In the genomic region with DNA sequence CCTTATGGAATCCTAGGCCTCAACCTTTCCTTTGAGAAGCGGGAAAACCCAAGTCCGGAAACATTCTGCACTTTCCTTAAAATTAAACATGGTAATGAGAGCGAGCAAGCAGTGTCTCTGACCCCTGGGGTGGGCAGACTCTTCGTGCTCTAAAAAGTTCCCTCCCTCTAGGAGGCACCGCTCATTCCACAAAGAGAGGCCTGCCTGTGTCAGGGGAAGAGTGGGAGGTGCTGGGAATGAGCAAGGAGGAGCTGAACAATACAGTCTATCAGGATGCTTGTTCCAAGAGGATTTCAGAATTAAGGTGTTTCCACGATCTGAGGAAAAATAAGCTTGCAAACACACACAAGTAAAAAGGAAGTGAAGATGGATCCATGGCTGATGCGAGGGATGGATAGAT, we compare ENCODE assay signal across 2 cellular contexts.
TF ChIP-seq lines count a peak whose summit lies in the region.

No MANE protein-coding gene starts in this region.

TF ChIP-seq in GM23338, 12 proteins besides CTCF, POLR2A, EP300 and RAD21 (continued from another document and continues in another):
- TF ChIP-seq, protein P1, sequence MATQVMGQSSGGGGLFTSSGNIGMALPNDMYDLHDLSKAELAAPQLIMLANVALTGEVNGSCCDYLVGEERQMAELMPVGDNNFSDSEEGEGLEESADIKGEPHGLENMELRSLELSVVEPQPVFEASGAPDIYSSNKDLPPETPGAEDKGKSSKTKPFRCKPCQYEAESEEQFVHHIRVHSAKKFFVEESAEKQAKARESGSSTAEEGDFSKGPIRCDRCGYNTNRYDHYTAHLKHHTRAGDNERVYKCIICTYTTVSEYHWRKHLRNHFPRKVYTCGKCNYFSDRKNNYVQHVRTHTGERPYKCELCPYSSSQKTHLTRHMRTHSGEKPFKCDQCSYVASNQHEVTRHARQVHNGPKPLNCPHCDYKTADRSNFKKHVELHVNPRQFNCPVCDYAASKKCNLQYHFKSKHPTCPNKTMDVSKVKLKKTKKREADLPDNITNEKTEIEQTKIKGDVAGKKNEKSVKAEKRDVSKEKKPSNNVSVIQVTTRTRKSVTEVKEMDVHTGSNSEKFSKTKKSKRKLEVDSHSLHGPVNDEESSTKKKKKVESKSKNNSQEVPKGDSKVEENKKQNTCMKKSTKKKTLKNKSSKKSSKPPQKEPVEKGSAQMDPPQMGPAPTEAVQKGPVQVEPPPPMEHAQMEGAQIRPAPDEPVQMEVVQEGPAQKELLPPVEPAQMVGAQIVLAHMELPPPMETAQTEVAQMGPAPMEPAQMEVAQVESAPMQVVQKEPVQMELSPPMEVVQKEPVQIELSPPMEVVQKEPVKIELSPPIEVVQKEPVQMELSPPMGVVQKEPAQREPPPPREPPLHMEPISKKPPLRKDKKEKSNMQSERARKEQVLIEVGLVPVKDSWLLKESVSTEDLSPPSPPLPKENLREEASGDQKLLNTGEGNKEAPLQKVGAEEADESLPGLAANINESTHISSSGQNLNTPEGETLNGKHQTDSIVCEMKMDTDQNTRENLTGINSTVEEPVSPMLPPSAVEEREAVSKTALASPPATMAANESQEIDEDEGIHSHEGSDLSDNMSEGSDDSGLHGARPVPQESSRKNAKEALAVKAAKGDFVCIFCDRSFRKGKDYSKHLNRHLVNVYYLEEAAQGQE (IDR thresholded peaks at IDR 0.05; ENCODE audit: unreplicated experiment): no peak
- TF ChIP-seq NANOG (IDR thresholded peaks at IDR 0.05; ENCODE audit: borderline replicate concordance) (no peak), STAT1 (IDR thresholded peaks at IDR 0.05; ENCODE audit: unreplicated experiment) (no peak), JUNB (IDR thresholded peaks at IDR 0.05; ENCODE audit: unreplicated experiment) (no peak), EZH2phosphoT487 (IDR thresholded peaks at IDR 0.05; ENCODE audit: unreplicated experiment) (no peak), POLR2AphosphoS5 (IDR thresholded peaks at IDR 0.05; ENCODE audit: low read depth) (no peak), ZNF331 (CRISPR knock-in tag; IDR thresholded peaks at IDR 0.05; ENCODE audit: low read depth) (no peak), CREB1 (CRISPR knock-in tag; IDR thresholded peaks at IDR 0.05; ENCODE audit: low read depth) (no peak), EZH2 (IDR thresholded peaks at IDR 0.05; ENCODE audit: low read depth, unreplicated experiment) (no peak)
- TF ChIP-seq, protein P2, sequence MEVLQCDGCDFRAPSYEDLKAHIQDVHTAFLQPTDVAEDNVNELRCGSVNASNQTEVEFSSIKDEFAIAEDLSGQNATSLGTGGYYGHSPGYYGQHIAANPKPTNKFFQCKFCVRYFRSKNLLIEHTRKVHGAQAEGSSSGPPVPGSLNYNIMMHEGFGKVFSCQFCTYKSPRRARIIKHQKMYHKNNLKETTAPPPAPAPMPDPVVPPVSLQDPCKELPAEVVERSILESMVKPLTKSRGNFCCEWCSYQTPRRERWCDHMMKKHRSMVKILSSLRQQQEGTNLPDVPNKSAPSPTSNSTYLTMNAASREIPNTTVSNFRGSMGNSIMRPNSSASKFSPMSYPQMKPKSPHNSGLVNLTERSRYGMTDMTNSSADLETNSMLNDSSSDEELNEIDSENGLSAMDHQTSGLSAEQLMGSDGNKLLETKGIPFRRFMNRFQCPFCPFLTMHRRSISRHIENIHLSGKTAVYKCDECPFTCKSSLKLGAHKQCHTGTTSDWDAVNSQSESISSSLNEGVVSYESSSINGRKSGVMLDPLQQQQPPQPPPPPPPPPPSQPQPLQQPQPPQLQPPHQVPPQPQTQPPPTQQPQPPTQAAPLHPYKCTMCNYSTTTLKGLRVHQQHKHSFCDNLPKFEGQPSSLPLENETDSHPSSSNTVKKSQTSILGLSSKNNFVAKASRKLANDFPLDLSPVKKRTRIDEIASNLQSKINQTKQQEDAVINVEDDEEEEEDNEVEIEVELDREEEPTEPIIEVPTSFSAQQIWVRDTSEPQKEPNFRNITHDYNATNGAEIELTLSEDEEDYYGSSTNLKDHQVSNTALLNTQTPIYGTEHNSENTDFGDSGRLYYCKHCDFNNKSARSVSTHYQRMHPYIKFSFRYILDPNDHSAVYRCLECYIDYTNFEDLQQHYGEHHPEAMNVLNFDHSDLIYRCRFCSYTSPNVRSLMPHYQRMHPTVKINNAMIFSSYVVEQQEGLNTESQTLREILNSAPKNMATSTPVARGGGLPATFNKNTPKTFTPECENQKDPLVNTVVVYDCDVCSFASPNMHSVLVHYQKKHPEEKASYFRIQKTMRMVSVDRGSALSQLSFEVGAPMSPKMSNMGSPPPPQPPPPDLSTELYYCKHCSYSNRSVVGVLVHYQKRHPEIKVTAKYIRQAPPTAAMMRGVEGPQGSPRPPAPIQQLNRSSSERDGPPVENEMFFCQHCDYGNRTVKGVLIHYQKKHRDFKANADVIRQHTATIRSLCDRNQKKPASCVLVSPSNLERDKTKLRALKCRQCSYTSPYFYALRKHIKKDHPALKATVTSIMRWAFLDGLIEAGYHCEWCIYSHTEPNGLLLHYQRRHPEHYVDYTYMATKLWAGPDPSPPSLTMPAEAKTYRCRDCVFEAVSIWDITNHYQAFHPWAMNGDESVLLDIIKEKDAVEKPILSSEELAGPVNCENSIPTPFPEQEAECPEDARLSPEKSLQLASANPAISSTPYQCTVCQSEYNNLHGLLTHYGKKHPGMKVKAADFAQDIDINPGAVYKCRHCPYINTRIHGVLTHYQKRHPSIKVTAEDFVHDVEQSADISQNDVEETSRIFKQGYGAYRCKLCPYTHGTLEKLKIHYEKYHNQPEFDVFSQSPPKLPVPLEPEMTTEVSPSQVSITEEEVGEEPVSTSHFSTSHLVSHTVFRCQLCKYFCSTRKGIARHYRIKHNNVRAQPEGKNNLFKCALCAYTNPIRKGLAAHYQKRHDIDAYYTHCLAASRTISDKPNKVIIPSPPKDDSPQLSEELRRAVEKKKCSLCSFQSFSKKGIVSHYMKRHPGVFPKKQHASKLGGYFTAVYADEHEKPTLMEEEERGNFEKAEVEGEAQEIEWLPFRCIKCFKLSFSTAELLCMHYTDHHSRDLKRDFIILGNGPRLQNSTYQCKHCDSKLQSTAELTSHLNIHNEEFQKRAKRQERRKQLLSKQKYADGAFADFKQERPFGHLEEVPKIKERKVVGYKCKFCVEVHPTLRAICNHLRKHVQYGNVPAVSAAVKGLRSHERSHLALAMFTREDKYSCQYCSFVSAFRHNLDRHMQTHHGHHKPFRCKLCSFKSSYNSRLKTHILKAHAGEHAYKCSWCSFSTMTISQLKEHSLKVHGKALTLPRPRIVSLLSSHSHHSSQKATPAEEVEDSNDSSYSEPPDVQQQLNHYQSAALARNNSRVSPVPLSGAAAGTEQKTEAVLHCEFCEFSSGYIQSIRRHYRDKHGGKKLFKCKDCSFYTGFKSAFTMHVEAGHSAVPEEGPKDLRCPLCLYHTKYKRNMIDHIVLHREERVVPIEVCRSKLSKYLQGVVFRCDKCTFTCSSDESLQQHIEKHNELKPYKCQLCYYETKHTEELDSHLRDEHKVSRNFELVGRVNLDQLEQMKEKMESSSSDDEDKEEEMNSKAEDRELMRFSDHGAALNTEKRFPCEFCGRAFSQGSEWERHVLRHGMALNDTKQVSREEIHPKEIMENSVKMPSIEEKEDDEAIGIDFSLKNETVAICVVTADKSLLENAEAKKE (CRISPR knock-in tag; IDR thresholded peaks at IDR 0.05): no peak

TF ChIP-seq in WTC11, 78 proteins besides CTCF, POLR2A, EP300 and RAD21 (continued from another document):
- TF ChIP-seq, protein P3, sequence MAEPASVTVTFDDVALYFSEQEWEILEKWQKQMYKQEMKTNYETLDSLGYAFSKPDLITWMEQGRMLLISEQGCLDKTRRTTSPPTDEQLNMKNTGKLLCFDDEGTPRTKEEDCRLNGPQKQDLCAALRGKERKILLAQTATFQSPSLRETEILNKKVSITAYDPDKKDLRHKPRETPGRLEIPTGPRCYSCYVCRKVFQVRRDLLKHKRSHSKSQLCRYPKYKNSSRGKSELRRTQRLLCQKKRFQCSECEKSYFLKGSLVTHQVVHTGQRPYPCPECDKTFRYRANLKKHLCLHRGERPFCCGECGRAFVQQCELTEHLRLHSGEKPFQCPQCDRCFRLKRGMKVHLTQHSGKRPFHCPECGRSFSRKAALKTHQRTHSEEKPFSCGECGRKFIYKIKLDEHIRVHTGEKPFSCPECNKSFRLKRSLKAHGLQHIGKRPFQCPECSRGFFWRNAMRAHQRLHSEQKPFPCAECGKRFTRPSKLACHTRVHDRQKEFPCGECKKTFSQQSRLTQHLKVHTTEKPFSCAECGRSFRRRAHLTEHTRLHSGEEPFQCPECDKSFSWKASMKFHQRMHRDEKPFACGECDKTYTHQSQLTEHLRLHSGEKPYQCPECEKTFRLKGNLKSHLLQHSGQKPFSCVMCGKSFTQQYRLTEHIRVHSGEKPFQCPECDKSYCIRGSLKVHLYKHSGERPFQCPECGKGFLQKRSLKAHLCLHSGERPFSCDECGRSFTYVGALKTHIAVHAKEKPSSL (CRISPR knock-in tag; conservative IDR thresholded peaks at IDR 0.05): no peak
- TF ChIP-seq, protein P4, sequence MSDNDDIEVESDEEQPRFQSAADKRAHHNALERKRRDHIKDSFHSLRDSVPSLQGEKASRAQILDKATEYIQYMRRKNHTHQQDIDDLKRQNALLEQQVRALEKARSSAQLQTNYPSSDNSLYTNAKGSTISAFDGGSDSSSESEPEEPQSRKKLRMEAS (CRISPR knock-in tag; IDR thresholded peaks at IDR 0.05): no peak
- TF ChIP-seq ZNF416 (CRISPR knock-in tag; IDR thresholded peaks at IDR 0.05) (no peak), ZNF121 (CRISPR knock-in tag; IDR thresholded peaks at IDR 0.05) (no peak), NFYB (CRISPR knock-in tag; conservative IDR thresholded peaks at IDR 0.05; ENCODE audit: low read depth) (no peak), FOXJ3 (CRISPR knock-in tag; IDR thresholded peaks at IDR 0.05; ENCODE audit: borderline replicate concordance) (no peak), ZNF232 (CRISPR knock-in tag; IDR thresholded peaks at IDR 0.05) (no peak)
- TF ChIP-seq, protein P5, sequence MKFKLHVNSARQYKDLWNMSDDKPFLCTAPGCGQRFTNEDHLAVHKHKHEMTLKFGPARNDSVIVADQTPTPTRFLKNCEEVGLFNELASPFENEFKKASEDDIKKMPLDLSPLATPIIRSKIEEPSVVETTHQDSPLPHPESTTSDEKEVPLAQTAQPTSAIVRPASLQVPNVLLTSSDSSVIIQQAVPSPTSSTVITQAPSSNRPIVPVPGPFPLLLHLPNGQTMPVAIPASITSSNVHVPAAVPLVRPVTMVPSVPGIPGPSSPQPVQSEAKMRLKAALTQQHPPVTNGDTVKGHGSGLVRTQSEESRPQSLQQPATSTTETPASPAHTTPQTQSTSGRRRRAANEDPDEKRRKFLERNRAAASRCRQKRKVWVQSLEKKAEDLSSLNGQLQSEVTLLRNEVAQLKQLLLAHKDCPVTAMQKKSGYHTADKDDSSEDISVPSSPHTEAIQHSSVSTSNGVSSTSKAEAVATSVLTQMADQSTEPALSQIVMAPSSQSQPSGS (CRISPR knock-in tag; IDR thresholded peaks at IDR 0.05; ENCODE audit: borderline replicate concordance, low read depth): no peak
